Comparison of ENCODE assay signal across 1 cellular context in the genomic region with DNA sequence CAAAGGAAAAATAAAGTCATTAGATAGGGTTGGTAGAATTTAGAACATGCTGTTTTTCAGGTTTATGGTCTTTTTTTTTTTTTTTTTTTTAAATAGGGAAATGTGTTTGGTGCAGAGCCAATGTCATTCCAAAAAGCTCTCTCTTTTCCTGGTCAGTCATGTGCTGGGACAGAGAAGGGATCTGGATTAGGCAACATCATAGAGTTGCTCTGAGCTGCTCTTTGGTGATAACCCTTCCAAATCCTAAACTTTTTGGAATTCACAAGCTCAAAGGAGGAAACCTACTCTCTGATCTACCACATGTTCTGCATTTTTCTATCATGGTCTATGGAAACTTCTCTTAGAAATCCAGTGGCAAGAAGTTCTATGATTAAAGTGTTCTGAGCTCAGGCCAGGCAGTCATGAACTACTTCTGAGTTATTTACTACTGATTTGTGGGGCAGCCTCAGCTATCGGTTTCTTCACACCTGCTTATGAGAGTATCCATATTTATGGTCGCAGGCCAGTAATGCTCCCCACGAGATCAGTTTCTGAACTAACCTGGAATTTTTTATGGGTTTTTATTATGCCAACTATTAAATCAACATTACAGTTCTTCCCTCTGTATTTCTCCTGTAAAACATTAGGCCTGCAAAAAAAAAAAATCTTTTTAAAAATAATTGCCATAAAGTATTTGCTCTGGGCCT.
TF ChIP-seq lines count a peak whose summit lies in the region.

No MANE protein-coding gene starts in this region.

TF ChIP-seq in IMR-90, 13 proteins besides CTCF, POLR2A, EP300 and RAD21 (continued from another document):
- TF ChIP-seq NFE2L2 (IDR thresholded peaks at IDR 0.05; ENCODE audit: low read depth, low read length) (no peak), CHD1 (IDR thresholded peaks at IDR 0.05; ENCODE audit: low read depth, low read length) (no peak), USF2 (IDR thresholded peaks at IDR 0.05; ENCODE audit: low read depth, low read length) (no peak; the same call in 1 of the 2 replicates), MAFK (IDR thresholded peaks at IDR 0.05; ENCODE audit: low read depth, low read length) (no peak), RCOR1 (IDR thresholded peaks at IDR 0.05; ENCODE audit: insufficient replicate concordance, low read length) (no peak)
- TF ChIP-seq, protein P1, sequence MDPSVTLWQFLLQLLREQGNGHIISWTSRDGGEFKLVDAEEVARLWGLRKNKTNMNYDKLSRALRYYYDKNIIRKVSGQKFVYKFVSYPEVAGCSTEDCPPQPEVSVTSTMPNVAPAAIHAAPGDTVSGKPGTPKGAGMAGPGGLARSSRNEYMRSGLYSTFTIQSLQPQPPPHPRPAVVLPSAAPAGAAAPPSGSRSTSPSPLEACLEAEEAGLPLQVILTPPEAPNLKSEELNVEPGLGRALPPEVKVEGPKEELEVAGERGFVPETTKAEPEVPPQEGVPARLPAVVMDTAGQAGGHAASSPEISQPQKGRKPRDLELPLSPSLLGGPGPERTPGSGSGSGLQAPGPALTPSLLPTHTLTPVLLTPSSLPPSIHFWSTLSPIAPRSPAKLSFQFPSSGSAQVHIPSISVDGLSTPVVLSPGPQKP (IDR thresholded peaks at IDR 0.05; ENCODE audit: borderline replicate concordance, low read depth, low read length) = no peak
